In the genomic region with DNA sequence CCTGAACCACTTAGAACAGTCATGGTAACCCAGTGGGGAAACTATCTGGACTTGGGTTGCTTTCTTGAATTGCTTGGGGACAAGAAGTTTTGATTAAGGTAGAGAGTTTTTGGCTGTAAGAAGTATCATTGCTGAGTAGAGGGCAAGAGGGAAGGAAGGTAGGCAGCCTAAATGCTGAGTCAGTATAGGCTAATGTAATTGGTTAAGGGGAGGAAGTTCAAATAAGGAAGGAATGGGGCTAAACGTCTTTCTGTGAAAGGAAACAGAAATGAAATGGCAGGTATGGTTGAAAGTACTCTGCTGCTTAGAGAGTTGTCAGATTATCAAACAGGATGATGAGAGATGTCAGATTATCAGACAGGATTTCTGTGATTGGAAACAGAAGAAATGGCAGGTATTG, we compare ENCODE assay signal across 10 cellular contexts. TPM values are rescaled to one million over a fixed set of nuclear protein-coding genes. Genes with fewer than 3 reads are reported as not detected.
DNase-seq lines count a peak whose midpoint lies in the region; ATAC-seq, FAIRE-seq and TF ChIP-seq lines count a peak whose summit lies in the region.
"Had no signal": no experiment of that assay in that cellular context is flagged by ENCODE, and none has a peak within 500 bp of the region (broad histone marks: within the 10 kb centered on the region; RNA-seq: fewer than 3 reads in every experiment).

No MANE protein-coding gene starts in this region.

- no peak overlapping the region for H3K4me3 Mint-ChIP-seq in activated naive CD4-positive, alpha-beta T cell treated with anti-CD3 and anti-CD28 coated beads, Interleukin-2, amount 50 U/mL, for 24 hours
- no peak overlapping the region for H3K4me3 Mint-ChIP-seq in type B pancreatic cell

- no peak; the same call in 2 of the 3 replicates for ATAC-seq in K562

- no peak for TF ChIP-seq RAD21 in K562 (CRISPR knock-in tag; conservative IDR thresholded peaks at IDR 0.05 in 1 of 2, IDR thresholded peaks at IDR 0.05 in 1 of 2)

- intact Hi-C loops in K562 (cut with micrococcal nuclease) (no loop called here), colonic mucosa (cut with DNase I) (no loop called here)

- TF ChIP-seq POLR2A in K562 (conservative IDR thresholded peaks at IDR 0.05) = 0 out of 2 replicates have a peak, but pooled peaks have one; percentile 30

- H4K20me1 ChIP-seq in K562 (replicated peaks; ENCODE audit: control insufficient read depth, insufficient read depth, low read length) = no peaks in the 10 kb centered on the region

- no TSS peak for BruUV-seq in K562 (replicated peaks; lab: Mats Ljungman, UMichigan)

- no peak for TF ChIP-seq EP300 in K562 (IDR thresholded peaks at IDR 0.05; ENCODE audit: low read length)

- POLR2A ChIA-PET in K562 (lab: Yijun Ruan, JAX) = no interaction called here

- no peak overlapping the region; the same call in 2 of the 3 replicates for H3K27ac ChIP-seq in K562 (ENCODE audit: extremely low read depth, low read depth, low read length)
- H3K27ac ChIP-seq in colonic mucosa = no peak overlapping the region

- no peak for DNase-seq in activated naive CD4-positive, alpha-beta T cell treated with anti-CD3 and anti-CD28 coated beads, Interleukin-2, amount 50 U/mL, for 16 hours
- DNase-seq in OCI-M1 (lab: John Stamatoyannopoulos, UW) (peak; percentile 36), K562 (ENCODE audit: extremely low read depth in 1 of 4, low spot score in 3 of 4) (no peak), type B pancreatic cell (ENCODE audit: extremely low spot score, unreplicated experiment) (no peak), colonic mucosa (no peak), DMS114 treated with DMSO at 0.1 percent for 48 hours (lab: John Stamatoyannopoulos, UW; ENCODE audit: unreplicated experiment) (no peak), mesenteric fat pad (ENCODE audit: low spot score) (no peak)
- DNase-seq: NCI-H1436 treated with DMSO at 0.1 percent for 48 hours had no signal

- peaks cover 38% of the 10 kb centered on the region for H3K4me1 Mint-ChIP-seq in activated naive CD4-positive, alpha-beta T cell treated with anti-CD3 and anti-CD28 coated beads, Interleukin-2, amount 50 U/mL, for 24 hours
- no peaks in the 10 kb centered on the region for H3K4me1 Mint-ChIP-seq in type B pancreatic cell (ENCODE audit: unreplicated experiment)

- no peaks in the 10 kb centered on the region for H3K9me3 ChIP-seq in K562 (replicated peaks; ENCODE audit: control insufficient read depth, insufficient read depth, low read depth, low read length)
- no peaks in the 10 kb centered on the region for H3K9me3 ChIP-seq in colonic mucosa

- H3K36me3 Mint-ChIP-seq in activated naive CD4-positive, alpha-beta T cell treated with anti-CD3 and anti-CD28 coated beads, Interleukin-2, amount 50 U/mL, for 24 hours = peaks cover 22% of the 10 kb centered on the region
- H3K36me3 Mint-ChIP-seq in type B pancreatic cell = peaks cover 41% of the 10 kb centered on the region

- in situ Hi-C loops in K562 (cut with MboI) = no loop called here

- TF ChIP-seq CTCF in K562 (IDR thresholded peaks at IDR 0.05 in 2 of 3, conservative IDR thresholded peaks at IDR 0.05 in 1 of 3; ENCODE audit: insufficient read depth in 2 of 3, low read depth in 1 of 3, low read length in 3 of 3) (no peak), type B pancreatic cell (conservative IDR thresholded peaks at IDR 0.05) (no peak), colonic mucosa (IDR thresholded peaks at IDR 0.05) (no peak)

- CTCF ChIA-PET in K562 (lab: Yijun Ruan, JAX; ENCODE audit: low intra/inter-chr PET ratio) = no interaction called here

- no peaks in the 10 kb centered on the region for H3K9me3 Mint-ChIP-seq in activated naive CD4-positive, alpha-beta T cell treated with anti-CD3 and anti-CD28 coated beads, Interleukin-2, amount 50 U/mL, for 24 hours
- H3K9me3 Mint-ChIP-seq in type B pancreatic cell = no peaks in the 10 kb centered on the region

- H3K4me1 ChIP-seq in K562 (replicated peaks in 1 of 2; ENCODE audit: control insufficient read depth in 2 of 2, insufficient read depth in 2 of 2, low read length in 2 of 2) (no peaks in the 10 kb centered on the region), colonic mucosa (no peaks in the 10 kb centered on the region)

- peak overlapping the region; percentile 64 for H3K27ac Mint-ChIP-seq in activated naive CD4-positive, alpha-beta T cell treated with anti-CD3 and anti-CD28 coated beads, Interleukin-2, amount 50 U/mL, for 24 hours
- peak overlapping the region; percentile 30 for H3K27ac Mint-ChIP-seq in type B pancreatic cell

- no peaks in the 10 kb centered on the region for H3K27me3 Mint-ChIP-seq in activated naive CD4-positive, alpha-beta T cell treated with anti-CD3 and anti-CD28 coated beads, Interleukin-2, amount 50 U/mL, for 24 hours
- no peaks in the 10 kb centered on the region for H3K27me3 Mint-ChIP-seq in type B pancreatic cell

- H3K9ac ChIP-seq in K562 (ENCODE audit: insufficient read depth in 1 of 2, low read depth in 2 of 2, low read length in 2 of 2) = no peak overlapping the region
- no peak overlapping the region for H3K9ac ChIP-seq in colonic mucosa (ENCODE audit: low read depth in 2 of 2, low read length in 2 of 2)

- H3K9me1 ChIP-seq in K562 (ENCODE audit: control insufficient read depth, insufficient read depth, low read length) = no peaks in the 10 kb centered on the region

- H2AFZ ChIP-seq in K562 (ENCODE audit: low read depth, low read length) = no peak overlapping the region

- H3K4me3 ChIP-seq in K562 (no peak overlapping the region), colonic mucosa (no peak overlapping the region)

- H3K4me2 ChIP-seq in K562 (ENCODE audit: insufficient read depth, low read length) = no peak overlapping the region

- H3K36me3 ChIP-seq in K562 (ENCODE audit: control insufficient read depth, insufficient read depth, low read length) (peaks cover 95% of the 10 kb centered on the region), colonic mucosa (peaks cover 53% of the 10 kb centered on the region)

- no peak for FAIRE-seq in K562 (lab: Jason Lieb, UNC)
- FAIRE-seq: urothelium cell line had no signal

- WGBS in K562 (ENCODE audit: insufficient coverage, low coverage, missing lambda C conversion rate) = 0% methylated on average over 1 of the region's 1 CpG

- no peaks in the 10 kb centered on the region for H3K27me3 ChIP-seq in K562 (ENCODE audit: control insufficient read depth in 2 of 2, insufficient read depth in 2 of 2, low read length in 2 of 2)
- no peaks in the 10 kb centered on the region for H3K27me3 ChIP-seq in colonic mucosa

- H3K79me2 ChIP-seq in K562 (ENCODE audit: control insufficient read depth, insufficient read depth, low read length) = peaks cover 10% of the 10 kb centered on the region; the same call in 2 of the 3 replicates

TF ChIP-seq in K562, 482 proteins besides CTCF, POLR2A, EP300 and RAD21 (continues in another document):
- TF ChIP-seq SETDB1 (IDR thresholded peaks at IDR 0.05; ENCODE audit: low read length) (no peak), C11orf30 (IDR thresholded peaks at IDR 0.05; ENCODE audit: low read depth) (peak; percentile 90), KHSRP (IDR thresholded peaks at IDR 0.05) (no peak), ZNF316 (IDR thresholded peaks at IDR 0.05) (peak; percentile 94), SUPT5H (IDR thresholded peaks at IDR 0.05) (peak; percentile 32), RBM22 (IDR thresholded peaks at IDR 0.05; ENCODE audit: low read depth, low read length, poor library complexity, severe bottlenecking) (no peak), MAFK (IDR thresholded peaks at IDR 0.05; ENCODE audit: low read length) (peak; percentile 76), ARID2 (IDR thresholded peaks at IDR 0.05) (no peak)

RNA-seq across cellular contexts. Expression of gene KPNB1, which starts 20.3 kb away (rescaled TPM):
- total RNA-seq in K562 (2011; cell fraction: chromatin; rRNA removed; ENCODE audit: low replicate concordance) = 346 and 425 TPM in 2 replicates
- total RNA-seq in K562 (2011; cell fraction: nucleolus; rRNA removed) = 99.4 and 109 TPM in 2 replicates
- 177 and 202 TPM in 2 replicates for total RNA-seq in K562 (2011; cell fraction: nucleoplasm; rRNA removed)
- 271 and 293 TPM in 2 replicates for total RNA-seq in K562 (2014; rRNA removed)
- 396 and 433 TPM in 2 replicates for total RNA-seq in K562 (2014; rRNA removed; fragmentation: Illumina TruSeq; extraction: Trizol)
- 339 and 354 TPM in 2 replicates for total RNA-seq in K562 (2015; rRNA removed; fragmentation: Illumina TruSeq; extraction: Trizol)
- 591 and 622 TPM in 2 replicates for total RNA-seq in K562 (2021)
- 331 and 369 TPM in 2 replicates for polyA plus RNA-seq in K562 (2011; rRNA removed)
- 220 and 227 TPM in 2 replicates for polyA plus RNA-seq in K562 (2011; cell fraction: cytosol; rRNA removed)
- 164 and 211 TPM in 2 replicates for polyA plus RNA-seq in K562 (2011; cell fraction: nucleus; rRNA removed)
- 290 and 376 TPM in 2 replicates for polyA plus RNA-seq in K562 (2012)
- 515 and 528 TPM in 2 replicates for polyA plus RNA-seq in K562 (2014; fragmentation: Illumina TruSeq; extraction: Trizol)
- 100 to 1,000 TPM; 154 to 176 TPM for polyA plus RNA-seq in K562 (2014; fragmentation: Nextera tagmentation; extraction: Ambion mirVana)
- polyA plus RNA-seq in K562 (2014; rRNA removed) = 271 and 316 TPM in 2 replicates
- polyA minus RNA-seq in K562 (2011; rRNA and poly(A)+ RNA removed) = 493 and 515 TPM in 2 replicates
- 213 and 271 TPM in 2 replicates for polyA minus RNA-seq in K562 (2011; cell fraction: cytosol; rRNA and poly(A)+ RNA removed)
- 42.3 and 74.8 TPM in 2 replicates for polyA minus RNA-seq in K562 (2011; cell fraction: nucleus; rRNA and poly(A)+ RNA removed)
- 300 and 372 TPM in 2 replicates for total RNA-seq in type B pancreatic cell (ENCODE audit: low replicate concordance)
- total RNA-seq in colonic mucosa = 100 to 1,000 TPM; 247 to 356 TPM
- total RNA-seq in mesenteric fat pad = 276 TPM

RNA-seq across cellular contexts. Expression of gene TBKBP1, which starts 23.9 kb away (rescaled TPM):
- 12.3 and 22.7 TPM in 2 replicates for total RNA-seq in K562 (2011; cell fraction: chromatin; rRNA removed; ENCODE audit: low replicate concordance)
- total RNA-seq in K562 (2011; cell fraction: nucleolus; rRNA removed) = 11.2 and 11.4 TPM in 2 replicates
- total RNA-seq in K562 (2011; cell fraction: nucleoplasm; rRNA removed) = 9.2 and 10.6 TPM in 2 replicates
- total RNA-seq in K562 (2014; rRNA removed) = 10.6 and 14.7 TPM in 2 replicates
- 3.7 and 4.4 TPM in 2 replicates for total RNA-seq in K562 (2014; rRNA removed; fragmentation: Illumina TruSeq; extraction: Trizol)
- total RNA-seq in K562 (2015; rRNA removed; fragmentation: Illumina TruSeq; extraction: Trizol) = 4.7 and 5.1 TPM in 2 replicates
- 12.5 and 15.6 TPM in 2 replicates for total RNA-seq in K562 (2021)
- polyA plus RNA-seq in K562 (2011; rRNA removed) = 7.2 and 8.7 TPM in 2 replicates
- polyA plus RNA-seq in K562 (2011; cell fraction: cytosol; rRNA removed) = 4.8 and 9.7 TPM in 2 replicates
- 23.1 and 27.9 TPM in 2 replicates for polyA plus RNA-seq in K562 (2011; cell fraction: nucleus; rRNA removed)
- 10.5 and 13.8 TPM in 2 replicates for polyA plus RNA-seq in K562 (2012)
- 6.8 and 11.4 TPM in 2 replicates for polyA plus RNA-seq in K562 (2014; fragmentation: Illumina TruSeq; extraction: Trizol)
- under 1 TPM; 0.03 to 0.08 TPM for polyA plus RNA-seq in K562 (2014; fragmentation: Nextera tagmentation; extraction: Ambion mirVana)
- 12.9 and 13.0 TPM in 2 replicates for polyA plus RNA-seq in K562 (2014; rRNA removed)
- 5.9 and 7.0 TPM in 2 replicates for polyA minus RNA-seq in K562 (2011; rRNA and poly(A)+ RNA removed)
- polyA minus RNA-seq in K562 (2011; cell fraction: cytosol; rRNA and poly(A)+ RNA removed) = 5.4 and 7.0 TPM in 2 replicates
- 2.6 and 3.9 TPM in 2 replicates for polyA minus RNA-seq in K562 (2011; cell fraction: nucleus; rRNA and poly(A)+ RNA removed)
- total RNA-seq in type B pancreatic cell (ENCODE audit: low replicate concordance) = 10.5 and 19.7 TPM in 2 replicates
- total RNA-seq in colonic mucosa = 1 to 10 TPM; 1.3 to 2.9 TPM
- 21.7 TPM for total RNA-seq in mesenteric fat pad
